1 cellular context compared by ENCODE assay signal in the genomic region with DNA sequence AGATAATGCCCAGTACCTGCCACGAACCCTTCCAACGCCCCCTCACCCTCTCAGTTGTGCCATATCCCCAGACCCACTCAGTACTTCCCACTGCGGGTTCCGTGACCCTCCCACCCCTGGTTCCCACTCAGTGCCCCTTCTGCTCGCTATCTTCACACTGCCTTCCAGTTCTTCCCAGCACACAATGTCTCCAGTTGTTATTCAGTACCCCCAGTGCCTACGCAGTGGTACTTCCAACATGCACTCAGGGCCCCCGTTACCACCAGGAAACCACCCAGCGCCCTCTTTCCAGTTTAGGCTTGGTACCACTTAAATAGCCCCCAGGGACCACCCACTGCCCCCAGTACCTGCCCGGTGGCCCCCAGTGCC.
TF ChIP-seq lines count a peak whose summit lies in the region.

No MANE protein-coding gene starts in this region.

TF ChIP-seq in H1, 55 proteins besides CTCF, POLR2A, EP300 and RAD21:
- TF ChIP-seq FOSL1 (IDR thresholded peaks at IDR 0.05; ENCODE audit: insufficient read depth, low read depth, low read length) (no peak), KDM4A (IDR thresholded peaks at IDR 0.05; ENCODE audit: low read depth, low read length, severe bottlenecking) (no peak), BACH1 (IDR thresholded peaks at IDR 0.05; ENCODE audit: low read length) (no peak), SAP30 (IDR thresholded peaks at IDR 0.05; ENCODE audit: insufficient read depth, insufficient replicate concordance, low read length) (no peak), NRF1 (IDR thresholded peaks at IDR 0.05; ENCODE audit: low read depth, low read length) (no peak), CBX5 (IDR thresholded peaks at IDR 0.05; ENCODE audit: low read depth, low read length) (no peak), ZNF274 (IDR thresholded peaks at IDR 0.05; ENCODE audit: borderline replicate concordance, extremely low read depth, low read length) (no peak), YY1 (IDR thresholded peaks at IDR 0.05; ENCODE audit: low read depth, low read length) (no peak), MAFK (IDR thresholded peaks at IDR 0.05; ENCODE audit: low read depth, low read length) (no peak), ASH2L (IDR thresholded peaks at IDR 0.05; ENCODE audit: low read length) (no peak), GTF2F1 (IDR thresholded peaks at IDR 0.05; ENCODE audit: borderline replicate concordance, low read depth, low read length) (no peak), CREB1 (IDR thresholded peaks at IDR 0.05) (no peak), TAF7 (optimal IDR thresholded peaks at IDR 0.05; ENCODE audit: borderline replicate concordance, low read depth, low read length) (no peak), TCF12 (IDR thresholded peaks at IDR 0.05; ENCODE audit: low read depth, low read length) (no peak), SUZ12 (IDR thresholded peaks at IDR 0.05; ENCODE audit: low read length) (no peak), BCL11A (IDR thresholded peaks at IDR 0.05; ENCODE audit: low read depth in 2 of 2, low read length in 2 of 2) (no peak), TAF1 (IDR thresholded peaks at IDR 0.05; ENCODE audit: low read depth, low read length) (no peak)
- TF ChIP-seq, protein P1, sequence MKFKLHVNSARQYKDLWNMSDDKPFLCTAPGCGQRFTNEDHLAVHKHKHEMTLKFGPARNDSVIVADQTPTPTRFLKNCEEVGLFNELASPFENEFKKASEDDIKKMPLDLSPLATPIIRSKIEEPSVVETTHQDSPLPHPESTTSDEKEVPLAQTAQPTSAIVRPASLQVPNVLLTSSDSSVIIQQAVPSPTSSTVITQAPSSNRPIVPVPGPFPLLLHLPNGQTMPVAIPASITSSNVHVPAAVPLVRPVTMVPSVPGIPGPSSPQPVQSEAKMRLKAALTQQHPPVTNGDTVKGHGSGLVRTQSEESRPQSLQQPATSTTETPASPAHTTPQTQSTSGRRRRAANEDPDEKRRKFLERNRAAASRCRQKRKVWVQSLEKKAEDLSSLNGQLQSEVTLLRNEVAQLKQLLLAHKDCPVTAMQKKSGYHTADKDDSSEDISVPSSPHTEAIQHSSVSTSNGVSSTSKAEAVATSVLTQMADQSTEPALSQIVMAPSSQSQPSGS (IDR thresholded peaks at IDR 0.05; ENCODE audit: low read length): no peak
